ENCODE assay signal across 12 cellular contexts in the genomic region with DNA sequence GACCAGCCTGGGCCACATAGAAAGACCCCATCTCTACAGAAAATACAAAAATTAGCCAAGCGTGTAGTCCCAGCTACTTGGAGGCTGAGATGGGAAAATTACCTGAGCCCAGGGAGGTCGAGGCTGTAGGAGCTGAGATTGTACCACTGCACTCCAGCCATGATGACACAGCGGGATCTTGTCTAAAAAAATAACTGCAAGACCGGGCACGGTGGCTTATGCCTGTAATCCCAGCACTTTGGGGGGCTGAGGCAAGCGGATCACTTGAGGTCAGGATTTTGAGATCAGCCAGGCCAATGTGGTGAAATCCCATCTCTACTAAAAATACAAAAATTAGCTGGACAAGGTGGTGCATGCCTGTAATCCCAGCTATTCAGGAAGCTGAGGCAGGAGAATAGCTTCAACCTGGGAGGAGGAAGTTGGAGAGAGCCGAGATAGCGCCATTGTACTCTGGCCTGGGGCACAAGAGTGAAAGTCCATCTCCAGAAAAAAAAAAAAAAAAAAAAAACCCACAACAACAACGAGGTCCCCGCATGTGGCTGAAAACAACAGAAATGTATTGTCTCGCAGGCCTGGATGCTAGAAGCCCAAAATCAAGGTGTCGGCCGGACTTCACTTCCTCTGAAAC. TPM values are rescaled to one million over a fixed set of nuclear protein-coding genes. Genes with fewer than 3 reads are reported as not detected.
"Had no signal": no experiment of that assay in that cellular context is flagged by ENCODE, and none has a peak within 500 bp of the region (broad histone marks: within the 10 kb centered on the region; RNA-seq: fewer than 3 reads in every experiment).

No MANE protein-coding gene starts in this region.

RNA-seq across cellular contexts. Expression of a gene that starts 50.7 kb away (rescaled TPM):
- total RNA-seq: activated CD4-positive, alpha-beta memory T cell treated with anti-CD3 and anti-CD28 coated beads, Interleukin-2, amount 10 ng/mL, durations not matched to agents 7 days and 5 days; activated CD4-positive, alpha-beta T cell treated with anti-CD3 and anti-CD28 coated beads for 36 hours; activated CD4-positive, alpha-beta T cell treated with anti-CD3 and anti-CD28 coated beads, Interleukin-2, amount 10 ng/mL, durations not matched to agents 7 days and 5 days; activated CD8-positive, alpha-beta memory T cell treated with anti-CD3 and anti-CD28 coated beads, Interleukin-2, amount 10 ng/mL, durations not matched to agents 7 days and 5 days; activated CD8-positive, alpha-beta T cell treated with anti-CD3 and anti-CD28 coated beads, Interleukin-2, amount 10 ng/mL, durations not matched to agents 7 days and 5 days; activated naive CD8-positive, alpha-beta T cell treated with anti-CD3 and anti-CD28 coated beads, Interleukin-2, amount 10 ng/mL, durations not matched to agents 7 days and 5 days; activated T-helper 2 cell treated with anti-CD3 and anti-CD28 coated beads, Interferon-gamma antibody, Interleukin-2, Interleukin-4, amounts not matched to agents 10 μg/mL and 5 μg/mL and 100 μg/mL, durations not matched to agents 14 hours and 24 hours and 36 hours; ascending aorta; bronchial epithelial cell; cardiac muscle cell; WTC11 had no signal
- polyA plus RNA-seq: adipose tissue, cardiac muscle cell had no signal
